1 cellular context compared by ENCODE assay signal in the genomic region with DNA sequence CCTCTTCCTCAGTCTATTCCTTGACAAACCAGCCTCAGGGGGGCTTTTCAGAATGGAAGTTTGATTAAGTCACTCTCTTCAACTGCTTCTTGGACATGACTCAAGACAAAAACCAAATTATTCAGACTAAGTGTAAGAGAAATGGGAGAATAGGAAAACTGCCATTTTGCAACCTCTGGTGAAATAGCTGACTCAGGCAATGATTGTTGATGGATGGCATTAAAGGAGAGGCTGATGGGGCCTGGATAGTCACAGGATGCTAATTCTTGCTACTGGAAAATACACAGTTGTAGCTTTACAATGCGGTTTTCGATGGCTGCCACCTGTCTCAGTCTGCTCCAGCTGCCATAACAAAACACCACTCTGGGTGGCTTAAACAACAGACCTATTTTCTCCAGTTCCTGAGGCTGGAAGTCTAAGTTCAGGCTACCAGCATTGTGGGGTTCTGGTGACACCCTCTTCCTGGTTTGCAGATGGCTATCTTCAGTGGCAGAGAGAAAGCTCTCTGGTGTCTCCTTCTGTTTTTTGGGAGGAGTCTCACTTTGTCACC.
TF ChIP-seq lines count a peak whose summit lies in the region.

No MANE protein-coding gene starts in this region.

TF ChIP-seq in endothelial cell of umbilical vein, 7 proteins besides CTCF, POLR2A, EP300 and RAD21 (continued from another document):
- TF ChIP-seq EZH2 (IDR thresholded peaks at IDR 0.05; ENCODE audit: borderline replicate concordance, low read depth, low read length, severe bottlenecking): no peak
- TF ChIP-seq, protein P1, sequence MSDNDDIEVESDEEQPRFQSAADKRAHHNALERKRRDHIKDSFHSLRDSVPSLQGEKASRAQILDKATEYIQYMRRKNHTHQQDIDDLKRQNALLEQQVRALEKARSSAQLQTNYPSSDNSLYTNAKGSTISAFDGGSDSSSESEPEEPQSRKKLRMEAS (IDR thresholded peaks at IDR 0.05; ENCODE audit: insufficient read depth, insufficient read length): no peak
- TF ChIP-seq GATA2 (IDR thresholded peaks at IDR 0.05; ENCODE audit: insufficient read depth, insufficient read length, low read depth, low read length): no peak
- TF ChIP-seq MYC (IDR thresholded peaks at IDR 0.05; ENCODE audit: low read depth, low read length): no peak
- no peak for TF ChIP-seq POLR2AphosphoS5 (IDR thresholded peaks at IDR 0.05; ENCODE audit: insufficient read depth, low read depth, low read length)
- no peak for TF ChIP-seq JUN (IDR thresholded peaks at IDR 0.05; ENCODE audit: borderline replicate concordance, insufficient read depth, insufficient read length, low read depth)
